8 cellular contexts compared by ENCODE assay signal in the genomic region with DNA sequence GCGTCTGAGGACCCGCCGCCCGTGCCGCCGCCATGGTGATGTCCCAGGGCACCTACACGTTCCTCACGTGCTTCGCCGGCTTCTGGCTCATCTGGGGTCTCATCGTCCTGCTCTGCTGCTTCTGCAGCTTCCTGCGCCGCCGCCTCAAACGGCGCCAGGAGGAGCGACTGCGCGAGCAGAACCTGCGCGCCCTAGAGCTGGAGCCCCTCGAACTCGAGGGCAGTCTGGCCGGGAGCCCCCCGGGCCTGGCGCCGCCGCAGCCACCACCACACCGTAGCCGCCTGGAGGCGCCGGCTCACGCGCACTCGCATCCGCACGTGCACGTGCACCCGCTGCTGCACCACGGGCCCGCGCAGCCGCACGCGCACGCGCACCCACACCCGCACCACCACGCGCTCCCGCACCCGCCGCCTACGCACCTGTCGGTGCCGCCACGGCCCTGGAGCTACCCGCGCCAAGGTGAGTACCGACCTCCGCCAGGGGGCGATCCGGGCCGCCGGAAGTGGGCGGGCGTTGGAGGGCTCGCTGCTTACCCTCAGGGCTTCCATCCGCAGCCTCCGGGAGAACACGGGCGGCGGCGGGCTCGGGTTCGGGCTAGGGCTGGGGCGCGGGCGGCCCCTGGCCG. TPM values are rescaled to one million over a fixed set of nuclear protein-coding genes. Genes with fewer than 3 reads are reported as not detected.
DNase-seq lines count a peak whose midpoint lies in the region; TF ChIP-seq lines count a peak whose summit lies in the region.

No MANE protein-coding gene starts in this region.

- TF ChIP-seq CTCF in prostate gland (IDR thresholded peaks at IDR 0.05): peak; percentile 61 to 93 (median 85)
- peak; percentile 50 to 87 (median 80) for TF ChIP-seq CTCF in uterus (IDR thresholded peaks at IDR 0.05)

- H3K4me2 ChIP-seq in GM23248 (ENCODE audit: unreplicated experiment): peak overlapping the region; percentile 76

- peaks cover 13% of the 10 kb centered on the region for H3F3A ChIP-seq in GM23248 (ENCODE audit: insufficient read depth)

- no peaks in the 10 kb centered on the region for H3K9me2 ChIP-seq in GM23248 (ENCODE audit: insufficient read depth)

- H3K4me1 ChIP-seq in GM23248 (ENCODE audit: insufficient read depth): 0 out of 2 replicates have a peak, but pooled peaks cover 10% of the 10 kb centered on the region
- H3K4me1 ChIP-seq in prostate gland (replicated peaks): no peaks in the 10 kb centered on the region
- H3K4me1 ChIP-seq in uterus: peaks cover 0 to 23% of the 10 kb centered on the region in 2 donors

- WGBS in GM23248 (ENCODE audit: low coverage in 1 of 2, low lambda C conversion rate in 2 of 2, missing lambda C conversion rate in 2 of 2), 2 experiments: 1% methylated on average over 65 to 77 of the region's 80 CpGs
- WGBS in prostate gland: 0% methylated on average over 41 of the region's 80 CpGs

- H3K36me3 ChIP-seq in GM23248 (ENCODE audit: low read depth) (peaks cover 8% of the 10 kb centered on the region; the same call in 1 of the 2 replicates), SK-N-MC (ENCODE audit: insufficient read depth, low read length) (peaks cover 33% of the 10 kb centered on the region), prostate gland (no peaks in the 10 kb centered on the region), uterus (no peaks in the 10 kb centered on the region)

- peak; percentile 34 for TF ChIP-seq POLR2A in prostate gland (IDR thresholded peaks at IDR 0.05)
- peak in 1 of 2 donors; percentile 28 for TF ChIP-seq POLR2A in uterus (IDR thresholded peaks at IDR 0.05)

- no peaks in the 10 kb centered on the region for H3K27me3 ChIP-seq in GM23248 (replicated peaks; ENCODE audit: insufficient read depth)
- H3K27me3 ChIP-seq in prostate gland (replicated peaks; ENCODE audit: insufficient read depth): no peaks in the 10 kb centered on the region
- no peaks in the 10 kb centered on the region for H3K27me3 ChIP-seq in uterus

- H3K9me3 ChIP-seq in GM23248 (ENCODE audit: low read depth) (no peaks in the 10 kb centered on the region), SK-N-MC (ENCODE audit: low read depth, low read length) (no peaks in the 10 kb centered on the region), prostate gland (no peaks in the 10 kb centered on the region), uterus (no peaks in the 10 kb centered on the region)

- in situ Hi-C loops in GM23248 (cut with MboI): loop anchor here (10.0 kb wide), 1 partner anchor 60 kb away; no protein-coding TSS in a partner anchor

- H3K4me3 ChIP-seq in GM23248 (peak overlapping the region; percentile 66), SK-N-MC (peak overlapping the region; percentile 94), prostate gland (peak overlapping the region; percentile 42 to 54), uterus (peak overlapping the region; percentile 45 to 48)

- peak; percentile 77 for DNase-seq in GDM1 (lab: John Stamatoyannopoulos, UW)
- DNase-seq in GM23248: peak; percentile 82
- peak; percentile 95 for DNase-seq in LoVo (ENCODE audit: low spot score)
- DNase-seq in SK-N-MC (ENCODE audit: low read depth, low spot score): no peak
- peak; percentile 95 for DNase-seq in activated naive CD4-positive, alpha-beta T cell treated with anti-CD3 and anti-CD28 coated beads, Interleukin-2, amount 50 U/mL, for 16 hours
- peak; percentile 89 for DNase-seq in cardiac septum (ENCODE audit: low spot score)
- DNase-seq in prostate gland (ENCODE audit: low spot score): peak; percentile 71
- peak; percentile 76 to 80 for DNase-seq in uterus

- H4K20me1 ChIP-seq in GM23248 (ENCODE audit: insufficient read depth): 0 out of 2 replicates have a peak, but pooled peaks cover 13% of the 10 kb centered on the region

- H2AFZ ChIP-seq in GM23248: peak overlapping the region; percentile 13; the same call in 1 of the 2 replicates

- H3K79me2 ChIP-seq in GM23248 (ENCODE audit: insufficient read depth): no peaks in the 10 kb centered on the region

- H3K9ac ChIP-seq in GM23248: peak overlapping the region; percentile 78
- peak overlapping the region; percentile 70 for H3K9ac ChIP-seq in SK-N-MC (ENCODE audit: insufficient read length)

- intact Hi-C loops in cardiac septum (cut with DNase I) (loop anchor here (1.0 to 10.0 kb wide), 2 partner anchors 42 to 140 kb away; partner anchors contain the start of genes MXD3 and PDLIM7), prostate gland (cut with DNase I) (loop anchor here (2.0 to 5.0 kb wide), 4 partner anchors 44 to 138 kb away; no protein-coding TSS in a partner anchor), uterus (cut with DNase I; ENCODE audit: low total_unique reads) (no loop called here)

- peak overlapping the region; percentile 67 for H3K27ac ChIP-seq in GM23248
- H3K27ac ChIP-seq in SK-N-MC: peak overlapping the region; percentile 83
- peak overlapping the region; percentile 71 to 79 for H3K27ac ChIP-seq in prostate gland
- peak overlapping the region; percentile 63 to 68 for H3K27ac ChIP-seq in uterus

RNA-seq across cellular contexts. Expression of gene PRR7, which starts 8.5 kb away (rescaled TPM):
- total RNA-seq in GM23248 (2014; rRNA removed; shearing (Covaris generic)): 23.9 and 24.8 TPM in 2 replicates
- 10.5 and 11.1 TPM in 2 replicates for polyA plus RNA-seq in GM23248 (2016; fragmentation: Nextera tagmentation; extraction: Ambion mirVana)
- 5.1 TPM for total RNA-seq in cardiac septum
- 10 to 100 TPM in 1 of 2 donors, 1 to 10 TPM in 1; 8.7 to 11.0 TPM for total RNA-seq in prostate gland
- total RNA-seq in uterus: 1 to 10 TPM in 2 of 4 donors, not detected in 2; 1.9 to 3.0 TPM

RNA-seq across cellular contexts. Expression of gene DBN1, which starts 18.3 kb away (rescaled TPM):
- total RNA-seq in GM23248 (2014; rRNA removed; shearing (Covaris generic)): 224 and 257 TPM in 2 replicates
- polyA plus RNA-seq in GM23248 (2016; fragmentation: Nextera tagmentation; extraction: Ambion mirVana): 160 and 163 TPM in 2 replicates
- total RNA-seq in cardiac septum: 27.5 TPM
- 10 to 100 TPM; 33.1 to 65.1 TPM for total RNA-seq in prostate gland
- total RNA-seq in uterus: 100 to 1,000 TPM in 2 of 4 donors, 10 to 100 TPM in 2; 30.6 to 107 (median 82.7) TPM

RNA-seq across cellular contexts. Expression of gene GRK6, which starts 28.7 kb away (rescaled TPM):
- 17.3 and 30.4 TPM in 2 replicates for total RNA-seq in GM23248 (2014; rRNA removed; shearing (Covaris generic))
- polyA plus RNA-seq in GM23248 (2016; fragmentation: Nextera tagmentation; extraction: Ambion mirVana): 7.7 and 13.5 TPM in 2 replicates
- total RNA-seq in cardiac septum (20.2 TPM), prostate gland (10 to 100 TPM; 28.6 to 32.4 TPM), uterus (10 to 100 TPM; 16.4 to 29.8 (median 20.9) TPM)

RNA-seq across cellular contexts. Expression of gene PDLIM7, which starts 42.3 kb away (rescaled TPM):
- 320 and 357 TPM in 2 replicates for total RNA-seq in GM23248 (2014; rRNA removed; shearing (Covaris generic))
- 551 and 556 TPM in 2 replicates for polyA plus RNA-seq in GM23248 (2016; fragmentation: Nextera tagmentation; extraction: Ambion mirVana)
- total RNA-seq in cardiac septum (133 TPM), prostate gland (100 to 1,000 TPM; 155 to 235 TPM), uterus (100 to 1,000 TPM; 102 to 543 (median 193) TPM)

RNA-seq across cellular contexts. Expression of gene F12, which starts 45.8 kb away (rescaled TPM):
- total RNA-seq in GM23248 (2014; rRNA removed; shearing (Covaris generic)): 0.43 and 1.3 TPM in 2 replicates
- polyA plus RNA-seq in GM23248 (2016; fragmentation: Nextera tagmentation; extraction: Ambion mirVana): 1.2 and 1.8 TPM in 2 replicates
- total RNA-seq in cardiac septum: not detected
- total RNA-seq in prostate gland: 1 to 10 TPM in 1 of 2 donors, under 1 TPM in 1; 0.74 to 2.6 TPM
- total RNA-seq in uterus: 1 to 10 TPM in 1 of 4 donors, not detected in 3; 7.6 TPM
